15 cellular contexts compared by ENCODE assay signal in the genomic region with DNA sequence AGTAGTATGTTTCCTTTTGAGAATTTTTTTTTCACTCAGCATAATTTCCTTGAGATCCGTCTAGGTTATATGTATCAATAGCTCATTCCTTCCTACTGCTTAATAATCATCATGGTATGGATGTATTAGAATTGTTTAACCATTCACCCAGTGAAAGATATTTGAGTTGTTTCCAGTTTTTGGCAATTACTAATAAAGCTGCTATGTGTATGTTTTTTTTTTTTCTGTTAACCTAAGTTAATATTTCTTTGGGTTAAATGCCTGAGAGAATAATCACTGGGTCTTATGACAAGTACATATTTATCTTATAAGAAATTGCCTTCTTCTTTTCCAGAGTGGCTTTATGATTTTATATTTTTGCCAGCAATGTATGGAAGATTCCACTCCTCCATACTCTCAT.
"Had no signal": no experiment of that assay in that cellular context is flagged by ENCODE, and none has a peak within 500 bp of the region (broad histone marks: within the 10 kb centered on the region; RNA-seq: fewer than 3 reads in every experiment).

No MANE protein-coding gene starts in this region.

- H3K4me3 ChIP-seq: body of pancreas, heart left ventricle, left ventricle myocardium inferior, pancreas had no signal

- H3K36me3 ChIP-seq: heart left ventricle, left ventricle myocardium inferior, pancreas had no signal

- DNase-seq: activated CD4-positive, alpha-beta memory T cell treated with anti-CD3 and anti-CD28 coated beads for 36 hours; activated CD4-positive, CD25-positive, alpha-beta regulatory T cell treated with anti-CD3 and anti-CD28 coated beads, Interleukin-2, amount 50 U/mL, for 72 hours; activated naive CD4-positive, alpha-beta T cell treated with Interleukin-2 at 50 U/mL for 16 hours; activated naive CD8-positive, alpha-beta T cell treated with anti-CD3 and anti-CD28 coated beads, Interleukin-2, amount 50 U/mL, for 24 hours; body of pancreas; cerebellar nuclear complex; endodermal cell; foreskin melanocyte; heart left ventricle; islet precursor cell; left ventricle myocardium inferior; pancreas; stimulated activated CD4-positive, alpha-beta T cell treated with anti-CD3 and anti-CD28 coated beads, Interleukin-2, amount 100 ng/mL, for 48 hours; stimulated activated naive CD4-positive, alpha-beta T cell treated with Interleukin-2 at 50 U/mL for 16 hours; SW 1271 had no signal

- FAIRE-seq: pancreas had no signal

- H3K27me3 ChIP-seq: body of pancreas, heart left ventricle, pancreas had no signal

- H3K9me3 ChIP-seq: heart left ventricle, pancreas had no signal

- H3K4me1 ChIP-seq: body of pancreas, left ventricle myocardium inferior, pancreas had no signal

- H3K27ac ChIP-seq: body of pancreas, heart left ventricle, left ventricle myocardium inferior, pancreas had no signal

- ATAC-seq: activated naive CD8-positive, alpha-beta T cell treated with anti-CD3 and anti-CD28 coated beads, Interleukin-2, amount 50 U/mL, for 24 hours; body of pancreas; heart left ventricle; pancreas had no signal
